ENCODE assay signal across 16 cellular contexts in genomic region chr11:70537576-70538571, GRCh38.
DNase-seq lines count a peak whose midpoint lies in the region; ATAC-seq and TF ChIP-seq lines count a peak whose summit lies in the region.
"Had no signal": no experiment of that assay in that cellular context is flagged by ENCODE, and none has a peak within 500 bp of the region (broad histone marks: within the 10 kb centered on the region; RNA-seq: fewer than 3 reads in every experiment).

No MANE protein-coding gene starts in this region.

- H3K4me1 Mint-ChIP-seq in chondrocyte (ENCODE audit: low read depth) (no peaks in the 10 kb centered on the region), neural progenitor cell (peaks cover 23% of the 10 kb centered on the region)

- H3K36me3 ChIP-seq in heart right ventricle (no peaks in the 10 kb centered on the region), neural progenitor cell (no peaks in the 10 kb centered on the region)

- no peak overlapping the region for H3K27ac Mint-ChIP-seq in chondrocyte (ENCODE audit: unreplicated experiment)
- peak overlapping the region; percentile 3 for H3K27ac Mint-ChIP-seq in neural progenitor cell
- H3K27ac Mint-ChIP-seq: CD4-positive, alpha-beta T cell had no signal

- no peak for ATAC-seq in left ventricle myocardium superior
- no peak for ATAC-seq in heart right ventricle
- ATAC-seq in GM18517 (IDR thresholded peaks at IDR 0.05; ENCODE audit: unreplicated experiment): no peak
- ATAC-seq: K562 had no signal

- TF ChIP-seq CTCF in heart right ventricle (IDR thresholded peaks at IDR 0.05) (no peak), chondrocyte (IDR thresholded peaks at IDR 0.05) (no peak), neural progenitor cell (IDR thresholded peaks at IDR 0.05) (no peak)

- H3K27me3 ChIP-seq in heart right ventricle (no peaks in the 10 kb centered on the region), neural progenitor cell (no peaks in the 10 kb centered on the region)

- H3K4me3 ChIP-seq in heart right ventricle (no peak overlapping the region), neural progenitor cell (no peak overlapping the region)
- H3K4me3 ChIP-seq: GM23248, K562, PC-9 had no signal

- H3K4me1 ChIP-seq in heart right ventricle (no peaks in the 10 kb centered on the region), neural progenitor cell (peaks cover 1% of the 10 kb centered on the region)

- H3K9me3 ChIP-seq in heart right ventricle (peaks cover 0 to 9% (median 0%) of the 10 kb centered on the region in 11 donors), neural progenitor cell (ENCODE audit: low read depth) (no peaks in the 10 kb centered on the region)

- H3K4me2 ChIP-seq in neural progenitor cell: no peak overlapping the region
- H3K4me2 ChIP-seq: PC-9 had no signal

- H3K79me2 ChIP-seq in neural progenitor cell (ENCODE audit: low read depth): no peaks in the 10 kb centered on the region

- no peak overlapping the region for H3K27ac ChIP-seq in heart right ventricle
- H3K27ac ChIP-seq in neural progenitor cell: no peak overlapping the region
- H3K27ac ChIP-seq: GM23248, HL-60, PC-9 had no signal

- H3K36me3 Mint-ChIP-seq in chondrocyte (ENCODE audit: low read depth): no peaks in the 10 kb centered on the region
- H3K36me3 Mint-ChIP-seq in neural progenitor cell: peaks cover 2% of the 10 kb centered on the region

- no peaks in the 10 kb centered on the region for H4K20me1 ChIP-seq in neural progenitor cell (ENCODE audit: low read depth)

- intact Hi-C loops in left ventricle myocardium superior (cut with micrococcal nuclease) (no loop called here), heart right ventricle (cut with DNase I) (no loop called here)

- no peaks in the 10 kb centered on the region for H3F3A ChIP-seq in neural progenitor cell (ENCODE audit: low read depth)

- H3K9me3 Mint-ChIP-seq in chondrocyte (ENCODE audit: low read depth) (peaks cover 4% of the 10 kb centered on the region), neural progenitor cell (no peaks in the 10 kb centered on the region)
- H3K9me3 Mint-ChIP-seq: CD4-positive, alpha-beta T cell had no signal

- WGBS in heart right ventricle, 2 donors: 85 to 86% methylated on average over 28 of the region's 28 CpGs

- H3K27me3 Mint-ChIP-seq in chondrocyte (ENCODE audit: low read depth): peaks cover 7% of the 10 kb centered on the region
- H3K27me3 Mint-ChIP-seq in neural progenitor cell (ENCODE audit: insufficient read depth, low read depth): peaks cover 12% of the 10 kb centered on the region
- H3K27me3 Mint-ChIP-seq: CD4-positive, alpha-beta T cell had no signal

- H3K4me3 Mint-ChIP-seq in chondrocyte (ENCODE audit: unreplicated experiment) (no peak overlapping the region), neural progenitor cell (no peak overlapping the region)
- H3K4me3 Mint-ChIP-seq: CD4-positive, alpha-beta T cell had no signal

- H2AFZ ChIP-seq in neural progenitor cell (replicated peaks): no peak overlapping the region
- H2AFZ ChIP-seq: GM23248, PC-9 had no signal

- DNase-seq in left ventricle myocardium superior (peak; percentile 14), heart right ventricle (no peak), chondrocyte (ENCODE audit: low spot score) (peak; percentile 88), neural progenitor cell (ENCODE audit: low spot score) (no peak), dermis blood vessel endothelial cell (no peak), midbrain (lab: John Stamatoyannopoulos, UW) (no peak)
- DNase-seq: CD4-positive, alpha-beta T cell; DMS79 treated with DMSO at 0.1 percent for 48 hours; GM23248; NCI-H1092; NCI-H2107; NCI-H345; PC-9 had no signal

- H3K9ac ChIP-seq in neural progenitor cell: peak overlapping the region; percentile 32
- H3K9ac ChIP-seq: GM23248 had no signal

Comparison
In these comparisons a context has a peak if more than half of its experiments do, and no peak if none do; other contexts are left out.
1. DNase-seq: peak in left ventricle myocardium superior (single experiment) and chondrocyte (single experiment); none in heart right ventricle (0 of 2), neural progenitor cell (single experiment), dermis blood vessel endothelial cell (single experiment) and midbrain (single experiment).